ENCODE assay signal across 1 cellular context in genomic region chr12:31298510-31298904, GRCh38.
TF ChIP-seq lines count a peak whose summit lies in the region.

No MANE protein-coding gene starts in this region.

TF ChIP-seq in GM23338, 12 proteins besides CTCF, POLR2A, EP300 and RAD21:
- TF ChIP-seq CREB1 (CRISPR knock-in tag; IDR thresholded peaks at IDR 0.05; ENCODE audit: low read depth) (no peak), POLR2AphosphoS5 (IDR thresholded peaks at IDR 0.05; ENCODE audit: low read depth) (no peak), ZNF114 (CRISPR knock-in tag; IDR thresholded peaks at IDR 0.05) (no peak), EZH2phosphoT487 (IDR thresholded peaks at IDR 0.05; ENCODE audit: unreplicated experiment) (no peak)
